In genomic region chr1:26291433-26291832, GRCh38 we compare ENCODE assay signal across 1 cellular context.
TF ChIP-seq lines count a peak whose summit lies in the region.

No MANE protein-coding gene starts in this region.

TF ChIP-seq in WTC11, 78 proteins besides CTCF, POLR2A, EP300 and RAD21 (continued from another document):
- TF ChIP-seq, protein P1, sequence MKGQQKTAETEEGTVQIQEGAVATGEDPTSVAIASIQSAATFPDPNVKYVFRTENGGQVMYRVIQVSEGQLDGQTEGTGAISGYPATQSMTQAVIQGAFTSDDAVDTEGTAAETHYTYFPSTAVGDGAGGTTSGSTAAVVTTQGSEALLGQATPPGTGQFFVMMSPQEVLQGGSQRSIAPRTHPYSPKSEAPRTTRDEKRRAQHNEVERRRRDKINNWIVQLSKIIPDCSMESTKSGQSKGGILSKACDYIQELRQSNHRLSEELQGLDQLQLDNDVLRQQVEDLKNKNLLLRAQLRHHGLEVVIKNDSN (CRISPR knock-in tag; IDR thresholded peaks at IDR 0.05): no peak
- TF ChIP-seq HMGA2 (CRISPR knock-in tag; IDR thresholded peaks at IDR 0.05) (no peak), ZNF317 (CRISPR knock-in tag; IDR thresholded peaks at IDR 0.05; ENCODE audit: borderline replicate concordance, low read depth) (no peak), CBFB (CRISPR knock-in tag; IDR thresholded peaks at IDR 0.05; ENCODE audit: low read depth) (no peak), SOX15 (CRISPR knock-in tag; IDR thresholded peaks at IDR 0.05) (no peak)
- TF ChIP-seq, protein P2, sequence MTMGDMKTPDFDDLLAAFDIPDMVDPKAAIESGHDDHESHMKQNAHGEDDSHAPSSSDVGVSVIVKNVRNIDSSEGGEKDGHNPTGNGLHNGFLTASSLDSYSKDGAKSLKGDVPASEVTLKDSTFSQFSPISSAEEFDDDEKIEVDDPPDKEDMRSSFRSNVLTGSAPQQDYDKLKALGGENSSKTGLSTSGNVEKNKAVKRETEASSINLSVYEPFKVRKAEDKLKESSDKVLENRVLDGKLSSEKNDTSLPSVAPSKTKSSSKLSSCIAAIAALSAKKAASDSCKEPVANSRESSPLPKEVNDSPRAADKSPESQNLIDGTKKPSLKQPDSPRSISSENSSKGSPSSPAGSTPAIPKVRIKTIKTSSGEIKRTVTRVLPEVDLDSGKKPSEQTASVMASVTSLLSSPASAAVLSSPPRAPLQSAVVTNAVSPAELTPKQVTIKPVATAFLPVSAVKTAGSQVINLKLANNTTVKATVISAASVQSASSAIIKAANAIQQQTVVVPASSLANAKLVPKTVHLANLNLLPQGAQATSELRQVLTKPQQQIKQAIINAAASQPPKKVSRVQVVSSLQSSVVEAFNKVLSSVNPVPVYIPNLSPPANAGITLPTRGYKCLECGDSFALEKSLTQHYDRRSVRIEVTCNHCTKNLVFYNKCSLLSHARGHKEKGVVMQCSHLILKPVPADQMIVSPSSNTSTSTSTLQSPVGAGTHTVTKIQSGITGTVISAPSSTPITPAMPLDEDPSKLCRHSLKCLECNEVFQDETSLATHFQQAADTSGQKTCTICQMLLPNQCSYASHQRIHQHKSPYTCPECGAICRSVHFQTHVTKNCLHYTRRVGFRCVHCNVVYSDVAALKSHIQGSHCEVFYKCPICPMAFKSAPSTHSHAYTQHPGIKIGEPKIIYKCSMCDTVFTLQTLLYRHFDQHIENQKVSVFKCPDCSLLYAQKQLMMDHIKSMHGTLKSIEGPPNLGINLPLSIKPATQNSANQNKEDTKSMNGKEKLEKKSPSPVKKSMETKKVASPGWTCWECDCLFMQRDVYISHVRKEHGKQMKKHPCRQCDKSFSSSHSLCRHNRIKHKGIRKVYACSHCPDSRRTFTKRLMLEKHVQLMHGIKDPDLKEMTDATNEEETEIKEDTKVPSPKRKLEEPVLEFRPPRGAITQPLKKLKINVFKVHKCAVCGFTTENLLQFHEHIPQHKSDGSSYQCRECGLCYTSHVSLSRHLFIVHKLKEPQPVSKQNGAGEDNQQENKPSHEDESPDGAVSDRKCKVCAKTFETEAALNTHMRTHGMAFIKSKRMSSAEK (CRISPR knock-in tag; IDR thresholded peaks at IDR 0.05; ENCODE audit: borderline replicate concordance): no peak
- TF ChIP-seq, protein P3, sequence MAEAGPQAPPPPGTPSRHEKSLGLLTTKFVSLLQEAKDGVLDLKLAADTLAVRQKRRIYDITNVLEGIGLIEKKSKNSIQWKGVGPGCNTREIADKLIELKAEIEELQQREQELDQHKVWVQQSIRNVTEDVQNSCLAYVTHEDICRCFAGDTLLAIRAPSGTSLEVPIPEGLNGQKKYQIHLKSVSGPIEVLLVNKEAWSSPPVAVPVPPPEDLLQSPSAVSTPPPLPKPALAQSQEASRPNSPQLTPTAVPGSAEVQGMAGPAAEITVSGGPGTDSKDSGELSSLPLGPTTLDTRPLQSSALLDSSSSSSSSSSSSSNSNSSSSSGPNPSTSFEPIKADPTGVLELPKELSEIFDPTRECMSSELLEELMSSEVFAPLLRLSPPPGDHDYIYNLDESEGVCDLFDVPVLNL (CRISPR knock-in tag; IDR thresholded peaks at IDR 0.05; ENCODE audit: borderline replicate concordance, low read depth): no peak
- TF ChIP-seq, protein P4, sequence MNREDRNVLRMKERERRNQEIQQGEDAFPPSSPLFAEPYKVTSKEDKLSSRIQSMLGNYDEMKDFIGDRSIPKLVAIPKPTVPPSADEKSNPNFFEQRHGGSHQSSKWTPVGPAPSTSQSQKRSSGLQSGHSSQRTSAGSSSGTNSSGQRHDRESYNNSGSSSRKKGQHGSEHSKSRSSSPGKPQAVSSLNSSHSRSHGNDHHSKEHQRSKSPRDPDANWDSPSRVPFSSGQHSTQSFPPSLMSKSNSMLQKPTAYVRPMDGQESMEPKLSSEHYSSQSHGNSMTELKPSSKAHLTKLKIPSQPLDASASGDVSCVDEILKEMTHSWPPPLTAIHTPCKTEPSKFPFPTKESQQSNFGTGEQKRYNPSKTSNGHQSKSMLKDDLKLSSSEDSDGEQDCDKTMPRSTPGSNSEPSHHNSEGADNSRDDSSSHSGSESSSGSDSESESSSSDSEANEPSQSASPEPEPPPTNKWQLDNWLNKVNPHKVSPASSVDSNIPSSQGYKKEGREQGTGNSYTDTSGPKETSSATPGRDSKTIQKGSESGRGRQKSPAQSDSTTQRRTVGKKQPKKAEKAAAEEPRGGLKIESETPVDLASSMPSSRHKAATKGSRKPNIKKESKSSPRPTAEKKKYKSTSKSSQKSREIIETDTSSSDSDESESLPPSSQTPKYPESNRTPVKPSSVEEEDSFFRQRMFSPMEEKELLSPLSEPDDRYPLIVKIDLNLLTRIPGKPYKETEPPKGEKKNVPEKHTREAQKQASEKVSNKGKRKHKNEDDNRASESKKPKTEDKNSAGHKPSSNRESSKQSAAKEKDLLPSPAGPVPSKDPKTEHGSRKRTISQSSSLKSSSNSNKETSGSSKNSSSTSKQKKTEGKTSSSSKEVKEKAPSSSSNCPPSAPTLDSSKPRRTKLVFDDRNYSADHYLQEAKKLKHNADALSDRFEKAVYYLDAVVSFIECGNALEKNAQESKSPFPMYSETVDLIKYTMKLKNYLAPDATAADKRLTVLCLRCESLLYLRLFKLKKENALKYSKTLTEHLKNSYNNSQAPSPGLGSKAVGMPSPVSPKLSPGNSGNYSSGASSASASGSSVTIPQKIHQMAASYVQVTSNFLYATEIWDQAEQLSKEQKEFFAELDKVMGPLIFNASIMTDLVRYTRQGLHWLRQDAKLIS (CRISPR knock-in tag; IDR thresholded peaks at IDR 0.05; ENCODE audit: borderline replicate concordance): no peak
- TF ChIP-seq, protein P5, sequence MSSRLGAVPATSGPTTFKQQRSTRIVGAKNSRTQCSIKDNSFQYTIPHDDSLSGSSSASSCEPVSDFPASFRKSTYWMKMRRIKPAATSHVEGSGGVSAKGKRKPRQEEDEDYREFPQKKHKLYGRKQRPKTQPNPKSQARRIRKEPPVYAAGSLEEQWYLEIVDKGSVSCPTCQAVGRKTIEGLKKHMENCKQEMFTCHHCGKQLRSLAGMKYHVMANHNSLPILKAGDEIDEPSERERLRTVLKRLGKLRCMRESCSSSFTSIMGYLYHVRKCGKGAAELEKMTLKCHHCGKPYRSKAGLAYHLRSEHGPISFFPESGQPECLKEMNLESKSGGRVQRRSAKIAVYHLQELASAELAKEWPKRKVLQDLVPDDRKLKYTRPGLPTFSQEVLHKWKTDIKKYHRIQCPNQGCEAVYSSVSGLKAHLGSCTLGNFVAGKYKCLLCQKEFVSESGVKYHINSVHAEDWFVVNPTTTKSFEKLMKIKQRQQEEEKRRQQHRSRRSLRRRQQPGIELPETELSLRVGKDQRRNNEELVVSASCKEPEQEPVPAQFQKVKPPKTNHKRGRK (CRISPR knock-in tag; IDR thresholded peaks at IDR 0.05; ENCODE audit: borderline replicate concordance): no peak
